8 cellular contexts compared by ENCODE assay signal in genomic region chr10:43136995-43137700, GRCh38. TPM values are rescaled to one million over a fixed set of nuclear protein-coding genes. Genes with fewer than 3 reads are reported as not detected.
DNase-seq lines count a peak whose midpoint lies in the region; ATAC-seq and TF ChIP-seq lines count a peak whose summit lies in the region.

No MANE protein-coding gene starts in this region.

- no peak for TF ChIP-seq CTCF in AG09309 (IDR thresholded peaks at IDR 0.05; ENCODE audit: control insufficient read depth, insufficient read depth, low read depth, low read length, missing control alignments)
- no peak for TF ChIP-seq CTCF in chondrocyte (IDR thresholded peaks at IDR 0.05)

- H3K4me1 ChIP-seq in naive thymus-derived CD4-positive, alpha-beta T cell (ENCODE audit: control insufficient read depth in 2 of 2, insufficient read depth in 2 of 2, low read length in 2 of 2), result peaks cover 21 to 24% of the 10 kb centered on the region in 2 donors

- no peaks in the 10 kb centered on the region for H3K9me3 Mint-ChIP-seq in chondrocyte (ENCODE audit: low read depth)
- no peaks in the 10 kb centered on the region for H3K9me3 Mint-ChIP-seq in naive thymus-derived CD4-positive, alpha-beta T cell

- intact Hi-C loops in naive thymus-derived CD4-positive, alpha-beta T cell (cut with micrococcal nuclease), result loop anchor here in 1 of 2 donors (5.0 to 10.0 kb wide), 4 partner anchors 155 to 582 kb away; partner anchors contain the start of genes ZNF32 and ZNF33B

- peak overlapping the region; percentile 93 for H3K27ac ChIP-seq in KOPT-K1 (ENCODE audit: low read depth, low read length, poor library complexity, severe bottlenecking)
- peak overlapping the region; percentile 93 for H3K27ac ChIP-seq in naive thymus-derived CD4-positive, alpha-beta T cell (ENCODE audit: low read depth, low read length)

- no peaks in the 10 kb centered on the region for H3K36me3 ChIP-seq in KOPT-K1 (ENCODE audit: insufficient read depth, low read length)
- H3K36me3 ChIP-seq in naive thymus-derived CD4-positive, alpha-beta T cell (ENCODE audit: control insufficient read depth in 2 of 3, insufficient read depth in 3 of 3, low read length in 3 of 3), result peaks cover 0 to 3% (median 0%) of the 10 kb centered on the region in 3 experiments

- H3K27me3 Mint-ChIP-seq in chondrocyte (ENCODE audit: low read depth), result no peaks in the 10 kb centered on the region
- peaks cover 0 to 2% (median 0%) of the 10 kb centered on the region in 5 donors for H3K27me3 Mint-ChIP-seq in naive thymus-derived CD4-positive, alpha-beta T cell

- H3K4me3 Mint-ChIP-seq in chondrocyte (ENCODE audit: unreplicated experiment), result peak overlapping the region; percentile 95
- H3K4me3 Mint-ChIP-seq in naive thymus-derived CD4-positive, alpha-beta T cell, result peak overlapping the region; percentile 83 to 98 (median 92)

- POLR2A ChIA-PET in naive thymus-derived CD4-positive, alpha-beta T cell (lab: Charles Lee), result interaction anchor here (0.7 to 4.4 kb wide), 10 partner anchors 9 to 512 kb away, joined by 3 to 46 read pairs (median 4); partner anchors contain the start of gene ZNF32

- no peaks in the 10 kb centered on the region for H3K36me3 Mint-ChIP-seq in chondrocyte (ENCODE audit: low read depth)
- peaks cover 0 to 22% (median 4%) of the 10 kb centered on the region in 5 donors for H3K36me3 Mint-ChIP-seq in naive thymus-derived CD4-positive, alpha-beta T cell

- H3K4me3 ChIP-seq in AG09309 (ENCODE audit: control insufficient read depth, low read depth, low read length), result peak overlapping the region; percentile 78
- peak overlapping the region; percentile 83 for H3K4me3 ChIP-seq in naive thymus-derived CD4-positive, alpha-beta T cell (ENCODE audit: low read length)

- H3K4me1 Mint-ChIP-seq in chondrocyte (ENCODE audit: low read depth), result peaks cover 45% of the 10 kb centered on the region
- H3K4me1 Mint-ChIP-seq in naive thymus-derived CD4-positive, alpha-beta T cell, result peaks cover 34 to 70% (median 48%) of the 10 kb centered on the region in 7 donors

- no peak for DNase-seq in AG09309 (ENCODE audit: low read depth)
- no peak for DNase-seq in chondrocyte (ENCODE audit: low spot score)
- no peak for DNase-seq in naive thymus-derived CD4-positive, alpha-beta T cell
- DNase-seq in SHP77 (lab: John Stamatoyannopoulos, UW), result no peak
- DNase-seq in effector CD4-positive, alpha-beta T cell, result no peak
- no peak for DNase-seq in GF-D8 (lab: John Stamatoyannopoulos, UW)

- CTCF ChIA-PET in naive thymus-derived CD4-positive, alpha-beta T cell (lab: Charles Lee), result no interaction called here

- no peak for ATAC-seq in naive thymus-derived CD4-positive, alpha-beta T cell
- ATAC-seq in GM19395 (IDR thresholded peaks at IDR 0.05; ENCODE audit: unreplicated experiment), result no peak

- H3K27me3 ChIP-seq in naive thymus-derived CD4-positive, alpha-beta T cell (ENCODE audit: control insufficient read depth in 2 of 2, insufficient read depth in 2 of 2, low read length in 2 of 2), result no peaks in the 10 kb centered on the region

- H3K9me3 ChIP-seq in KOPT-K1 (ENCODE audit: insufficient read depth, low read length, poor library complexity, severe bottlenecking), result no peaks in the 10 kb centered on the region
- no peaks in the 10 kb centered on the region for H3K9me3 ChIP-seq in naive thymus-derived CD4-positive, alpha-beta T cell (ENCODE audit: control insufficient read depth in 2 of 3, low read length in 3 of 3)

- H3K27ac Mint-ChIP-seq in chondrocyte (ENCODE audit: unreplicated experiment), result peak overlapping the region; percentile 97
- peak overlapping the region; percentile 78 to 100 (median 90) for H3K27ac Mint-ChIP-seq in naive thymus-derived CD4-positive, alpha-beta T cell

RNA-seq across cellular contexts. Expression of gene CSGALNACT2, which starts 1.1 kb away (rescaled TPM):
- 29.8 to 38.7 TPM (median 38.2 TPM) in 3 replicates for total RNA-seq in chondrocyte
- total RNA-seq in naive thymus-derived CD4-positive, alpha-beta T cell, result 10 to 100 TPM; 47.3 to 57.5 (median 52.3) TPM
- 10 to 100 TPM; 19.0 to 23.0 TPM for polyA plus RNA-seq in naive thymus-derived CD4-positive, alpha-beta T cell
